18 cellular contexts compared by ENCODE assay signal in the genomic region with DNA sequence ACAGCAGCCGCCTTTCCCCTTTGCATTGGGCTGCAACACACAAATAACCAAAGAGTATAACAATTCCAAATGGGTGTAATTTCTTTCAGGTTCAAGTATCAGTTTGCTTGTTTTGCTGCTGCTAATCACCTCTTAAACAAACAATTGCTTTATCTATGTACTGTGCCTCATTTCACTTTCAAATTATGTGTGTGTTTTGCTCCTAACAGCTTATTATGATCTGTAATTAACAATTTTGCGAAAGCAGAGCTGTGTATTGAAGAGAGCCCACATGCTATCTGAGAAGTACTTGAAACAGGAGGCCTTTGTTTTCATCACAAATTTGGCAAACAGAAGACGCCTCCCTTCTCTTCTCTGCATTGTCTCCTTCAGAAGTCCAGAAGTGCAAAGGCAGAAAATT.
"Had no signal": no experiment of that assay in that cellular context is flagged by ENCODE, and none has a peak within 500 bp of the region (broad histone marks: within the 10 kb centered on the region; RNA-seq: fewer than 3 reads in every experiment).

No MANE protein-coding gene starts in this region.

- H3K36me3 ChIP-seq: brain microvascular endothelial cell, esophagus squamous epithelium, left ventricle myocardium inferior, thyroid gland, vagina had no signal

- H3K27me3 ChIP-seq: brain microvascular endothelial cell, esophagus squamous epithelium, thyroid gland, vagina had no signal

- ATAC-seq: activated CD8-positive, alpha-beta T cell treated with anti-CD3 and anti-CD28 coated beads, Interleukin-2, amount 10 ng/mL, durations not matched to agents 7 days and 5 days; activated T-cell treated with anti-CD3 and anti-CD28 coated beads, Interleukin-2, amount 50 U/mL, for 72 hours; mucosa of descending colon; naive thymus-derived CD4-positive, alpha-beta T cell; stimulated activated naive B cell treated with anti-CD40 and anti-IgM and Interleukin-4, amounts not matched to agents 10 μg/mL and 1 μg/mL and 100 μg/mL, for 72 hours had no signal

- DNase-seq: activated B cell treated with CpG ODN at 0.5 μM for 24 hours; activated CD4-positive, alpha-beta T cell treated with anti-CD3 and anti-CD28 coated beads for 48 hours; activated CD8-positive, alpha-beta memory T cell treated with anti-CD3 and anti-CD28 coated beads, Interleukin-2, amount 50 U/mL, for 4 hours; activated CD8-positive, alpha-beta T cell treated with anti-CD3 and anti-CD28 coated beads, Interleukin-2, amount 10 ng/mL, durations not matched to agents 7 days and 5 days; activated gamma-delta T cell treated with Interleukin-2 at 50 U/mL for 16 hours; activated naive CD8-positive, alpha-beta T cell treated with anti-CD3 and anti-CD28 coated beads, Interleukin-2, amount 10 ng/mL, durations not matched to agents 7 days and 5 days; activated T-cell treated with anti-CD3 and anti-CD28 coated beads, Interleukin-2, amount 50 U/mL, for 72 hours; anterior cingulate cortex; brain microvascular endothelial cell; esophagus squamous epithelium; left ventricle myocardium inferior; mucosa of descending colon; naive thymus-derived CD4-positive, alpha-beta T cell; stimulated activated CD4-positive, alpha-beta T cell treated with anti-CD3 and anti-CD28 coated beads, Interleukin-2, amount 100 ng/mL, for 48 hours; stimulated activated naive B cell treated with anti-CD40 and anti-IgM and Interleukin-4, amounts not matched to agents 10 μg/mL and 1 μg/mL and 100 μg/mL, for 72 hours; thyroid gland had no signal

- H3K4me1 ChIP-seq: esophagus squamous epithelium, thyroid gland, vagina had no signal

- H3K27ac ChIP-seq: brain microvascular endothelial cell, coronary artery, esophagus squamous epithelium, left ventricle myocardium inferior, thyroid gland, vagina had no signal

- H3K4me3 ChIP-seq: coronary artery, esophagus squamous epithelium, left ventricle myocardium inferior, mucosa of descending colon, thyroid gland, vagina had no signal
